In genomic region chr11:128731041-128731663, GRCh38 we compare ENCODE assay signal across 10 cellular contexts. TPM values are rescaled to one million over a fixed set of nuclear protein-coding genes. Genes with fewer than 3 reads are reported as not detected.
DNase-seq lines count a peak whose midpoint lies in the region; ATAC-seq and TF ChIP-seq lines count a peak whose summit lies in the region.
"Had no signal": no experiment of that assay in that cellular context is flagged by ENCODE, and none has a peak within 500 bp of the region (broad histone marks: within the 10 kb centered on the region; RNA-seq: fewer than 3 reads in every experiment).

No MANE protein-coding gene starts in this region.

- TF ChIP-seq CTCF in foreskin keratinocyte (conservative IDR thresholded peaks at IDR 0.05) = no peak

- H3K36me3 Mint-ChIP-seq in dendritic cell treated with granulocyte-macrophage colony-stimulating factor and Interleukin-4, amounts not matched to agents 40 ng/mL and 50 ng/mL, for 4 days (ENCODE audit: low read depth) = peaks cover 59% of the 10 kb centered on the region

- H3K4me3 ChIP-seq in right cardiac atrium (ENCODE audit: low read length) = no peak overlapping the region

- H3K27me3 ChIP-seq in right cardiac atrium (ENCODE audit: control insufficient read depth, insufficient read depth) = no peaks in the 10 kb centered on the region
- H3K27me3 ChIP-seq in foreskin keratinocyte = peaks cover 36% of the 10 kb centered on the region

- in situ Hi-C loops in G401 (cut with HindIII; ENCODE audit: low sequenced_read_pairs) = no loop called here

- no peak overlapping the region for H3K27ac ChIP-seq in right cardiac atrium (ENCODE audit: low read length)
- H3K27ac ChIP-seq in foreskin keratinocyte = no peak overlapping the region

- ATAC-seq in GM19455 (IDR thresholded peaks at IDR 0.05; ENCODE audit: unreplicated experiment) = peak; percentile 43
- peak; percentile 33 for ATAC-seq in HG03439 (IDR thresholded peaks at IDR 0.05; ENCODE audit: unreplicated experiment)
- no peak for ATAC-seq in right cardiac atrium
- ATAC-seq in foreskin keratinocyte = no peak

- no peaks in the 10 kb centered on the region for H3K27me3 Mint-ChIP-seq in dendritic cell treated with granulocyte-macrophage colony-stimulating factor and Interleukin-4, amounts not matched to agents 40 ng/mL and 50 ng/mL, for 4 days

- DNase-seq in right cardiac atrium (no peak), nucleus accumbens (lab: John Stamatoyannopoulos, UW) (no peak), G401 (ENCODE audit: low spot score) (no peak), foreskin keratinocyte (no peak)
- DNase-seq: activated CD4-positive, alpha-beta T cell treated with anti-CD3 and anti-CD28 coated beads for 1 hour; NCI-H446 treated with DMSO at 0.1 percent for 48 hours had no signal

- H3K27ac Mint-ChIP-seq in dendritic cell treated with granulocyte-macrophage colony-stimulating factor and Interleukin-4, amounts not matched to agents 40 ng/mL and 50 ng/mL, for 4 days = peak overlapping the region; percentile 98

- TF ChIP-seq POLR2A in GM15510 (IDR thresholded peaks at IDR 0.05; ENCODE audit: borderline replicate concordance, extremely low read depth, insufficient read length) = peak; percentile 24

- H3K4me1 Mint-ChIP-seq in dendritic cell treated with granulocyte-macrophage colony-stimulating factor and Interleukin-4, amounts not matched to agents 40 ng/mL and 50 ng/mL, for 4 days (ENCODE audit: low read depth) = peaks cover 87% of the 10 kb centered on the region

- H3K4me1 ChIP-seq in right cardiac atrium (ENCODE audit: control insufficient read depth, insufficient read depth, low read length) = peaks cover 29% of the 10 kb centered on the region
- H3K4me1 ChIP-seq in foreskin keratinocyte = no peaks in the 10 kb centered on the region

- intact Hi-C loops in dendritic cell treated with granulocyte-macrophage colony-stimulating factor and Interleukin-4, amounts not matched to agents 40 ng/mL and 50 ng/mL, for 4 days (cut with micrococcal nuclease) = no loop called here
- intact Hi-C loops in right cardiac atrium (cut with DNase I) = no loop called here

- H3K4me3 Mint-ChIP-seq in dendritic cell treated with granulocyte-macrophage colony-stimulating factor and Interleukin-4, amounts not matched to agents 40 ng/mL and 50 ng/mL, for 4 days = no peak overlapping the region

- WGBS in right cardiac atrium = 57% methylated on average over 9 of the region's 9 CpGs

- H3K9me3 Mint-ChIP-seq in dendritic cell treated with granulocyte-macrophage colony-stimulating factor and Interleukin-4, amounts not matched to agents 40 ng/mL and 50 ng/mL, for 4 days = no peaks in the 10 kb centered on the region

- H3K9me3 ChIP-seq in right cardiac atrium (ENCODE audit: control insufficient read depth, low read length) = no peaks in the 10 kb centered on the region

RNA-seq across cellular contexts. Expression of gene FLI1, which starts 37.3 kb away (rescaled TPM):
- total RNA-seq in right cardiac atrium = 10 to 100 TPM; 14.9 to 22.3 (median 17.2) TPM
- polyA plus RNA-seq in right cardiac atrium = 12.4 TPM
- total RNA-seq in G401 (2014; rRNA removed; shearing (Covaris generic)) = 0.03 TPM in 1 of 2 replicates, not detected in the other
- total RNA-seq in foreskin keratinocyte = 0.32 and 1.1 TPM in 2 replicates
- polyA plus RNA-seq in foreskin keratinocyte = 0.16 and 0.48 TPM in 2 replicates

Comparison
In these comparisons a context has a peak if more than half of its experiments do, and no peak if none do; other contexts are left out.
1. ATAC-seq: peak in GM19455 (single experiment) and HG03439 (single experiment); none in right cardiac atrium (0 of 2) and foreskin keratinocyte (single experiment).